In the genomic region with DNA sequence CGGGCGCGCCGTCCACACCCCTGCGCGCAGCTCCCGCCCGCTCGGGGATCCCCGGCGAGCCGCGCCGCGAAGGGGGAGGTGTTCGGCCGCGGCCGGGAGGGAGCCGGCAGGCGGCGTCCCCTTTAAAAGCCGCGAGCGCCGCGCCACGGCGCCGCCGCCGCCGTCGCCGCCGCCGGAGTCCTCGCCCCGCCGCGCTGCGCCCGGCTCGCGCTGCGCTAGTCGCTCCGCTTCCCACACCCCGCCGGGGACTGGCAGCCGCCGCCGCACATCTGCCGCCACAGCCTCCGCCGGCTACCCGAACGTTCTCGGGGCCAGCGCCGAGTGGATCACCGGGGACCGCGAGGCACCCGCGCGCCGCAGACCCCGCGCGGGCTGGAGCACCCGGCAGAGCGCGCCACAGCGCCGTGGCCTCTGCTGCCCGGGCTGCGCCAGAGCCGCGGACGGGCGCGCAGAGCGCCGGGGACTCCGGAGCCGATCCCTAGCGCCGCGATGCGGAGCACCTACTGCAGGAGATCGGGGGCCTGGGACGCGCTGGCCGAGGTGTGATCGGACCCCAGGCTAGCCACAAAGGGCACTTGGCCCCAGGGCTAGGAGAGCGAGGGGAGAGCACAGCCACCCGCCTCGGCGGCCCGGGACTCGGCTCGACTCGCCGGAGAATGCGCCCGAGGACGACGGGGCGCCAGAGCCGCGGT, we compare ENCODE assay signal across 1 cellular context.
TF ChIP-seq lines count a peak whose summit lies in the region.

A gene (plus strand): TSS at position 151 of the 692 bp plus-strand sequence. CDS start 2,441 bp downstream, outside the sequence.

TF ChIP-seq in SK-N-SH, 30 proteins besides CTCF, POLR2A, EP300 and RAD21 (continued from another document):
- TF ChIP-seq, protein P1, sequence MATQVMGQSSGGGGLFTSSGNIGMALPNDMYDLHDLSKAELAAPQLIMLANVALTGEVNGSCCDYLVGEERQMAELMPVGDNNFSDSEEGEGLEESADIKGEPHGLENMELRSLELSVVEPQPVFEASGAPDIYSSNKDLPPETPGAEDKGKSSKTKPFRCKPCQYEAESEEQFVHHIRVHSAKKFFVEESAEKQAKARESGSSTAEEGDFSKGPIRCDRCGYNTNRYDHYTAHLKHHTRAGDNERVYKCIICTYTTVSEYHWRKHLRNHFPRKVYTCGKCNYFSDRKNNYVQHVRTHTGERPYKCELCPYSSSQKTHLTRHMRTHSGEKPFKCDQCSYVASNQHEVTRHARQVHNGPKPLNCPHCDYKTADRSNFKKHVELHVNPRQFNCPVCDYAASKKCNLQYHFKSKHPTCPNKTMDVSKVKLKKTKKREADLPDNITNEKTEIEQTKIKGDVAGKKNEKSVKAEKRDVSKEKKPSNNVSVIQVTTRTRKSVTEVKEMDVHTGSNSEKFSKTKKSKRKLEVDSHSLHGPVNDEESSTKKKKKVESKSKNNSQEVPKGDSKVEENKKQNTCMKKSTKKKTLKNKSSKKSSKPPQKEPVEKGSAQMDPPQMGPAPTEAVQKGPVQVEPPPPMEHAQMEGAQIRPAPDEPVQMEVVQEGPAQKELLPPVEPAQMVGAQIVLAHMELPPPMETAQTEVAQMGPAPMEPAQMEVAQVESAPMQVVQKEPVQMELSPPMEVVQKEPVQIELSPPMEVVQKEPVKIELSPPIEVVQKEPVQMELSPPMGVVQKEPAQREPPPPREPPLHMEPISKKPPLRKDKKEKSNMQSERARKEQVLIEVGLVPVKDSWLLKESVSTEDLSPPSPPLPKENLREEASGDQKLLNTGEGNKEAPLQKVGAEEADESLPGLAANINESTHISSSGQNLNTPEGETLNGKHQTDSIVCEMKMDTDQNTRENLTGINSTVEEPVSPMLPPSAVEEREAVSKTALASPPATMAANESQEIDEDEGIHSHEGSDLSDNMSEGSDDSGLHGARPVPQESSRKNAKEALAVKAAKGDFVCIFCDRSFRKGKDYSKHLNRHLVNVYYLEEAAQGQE (IDR thresholded peaks at IDR 0.05; ENCODE audit: low read depth, low read length), result no peak
TF ChIP-seq in SK-N-SH: peak in this region for 0.
